ENCODE assay signal across 14 cellular contexts in the genomic region with DNA sequence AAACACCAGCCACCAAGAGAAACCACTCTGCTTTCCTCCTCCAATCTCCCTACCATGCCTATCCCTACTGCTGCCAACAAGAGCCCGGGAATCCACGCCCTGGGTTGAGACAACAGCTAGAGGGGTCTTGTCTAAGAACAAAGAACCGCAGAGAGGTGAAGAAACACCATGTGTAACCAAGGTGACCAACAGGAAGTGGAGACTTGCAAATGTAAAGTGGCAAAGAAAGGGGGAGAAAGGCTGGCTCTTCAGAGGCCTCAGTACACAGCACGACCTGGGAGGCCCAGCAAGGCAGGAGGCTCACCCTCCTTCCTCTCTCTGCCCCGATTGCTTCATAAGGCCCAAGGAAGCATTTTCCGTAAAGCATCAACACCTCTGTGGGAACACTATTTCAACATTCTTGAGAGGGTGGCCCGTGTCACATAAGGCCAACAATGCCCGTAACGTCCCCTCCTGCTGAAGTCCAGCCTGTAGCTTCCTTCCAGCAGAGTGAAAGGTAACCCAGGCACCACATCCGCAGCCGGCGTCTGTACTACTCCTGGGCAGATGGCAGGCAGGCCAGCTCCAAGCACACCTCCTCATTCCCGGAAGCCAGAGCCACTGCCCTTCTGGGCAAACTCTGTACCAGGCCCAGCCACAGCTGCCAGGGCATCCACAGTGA. TPM values are rescaled to one million over a fixed set of nuclear protein-coding genes. Genes with fewer than 3 reads are reported as not detected.
DNase-seq lines count a peak whose midpoint lies in the region; ATAC-seq and TF ChIP-seq lines count a peak whose summit lies in the region.
"Had no signal": no experiment of that assay in that cellular context is flagged by ENCODE, and none has a peak within 500 bp of the region (broad histone marks: within the 10 kb centered on the region; RNA-seq: fewer than 3 reads in every experiment).

No MANE protein-coding gene starts in this region.

- no peaks in the 10 kb centered on the region for H3K4me1 Mint-ChIP-seq in HFFc6 (ENCODE audit: low read depth)

- intact Hi-C loops in mammary epithelial cell (cut with micrococcal nuclease), result no loop called here

- no peak overlapping the region for H3K4me3 Mint-ChIP-seq in HFFc6
- H3K4me3 Mint-ChIP-seq: T-helper 2 cell treated with Interferon-gamma antibody and Interleukin-4, amounts not matched to agents 5 μg/mL and 100 μg/mL, for 36 hours had no signal

- H3K9me3 Mint-ChIP-seq in HFFc6, result no peaks in the 10 kb centered on the region
- H3K9me3 Mint-ChIP-seq: T-helper 2 cell treated with Interferon-gamma antibody and Interleukin-4, amounts not matched to agents 5 μg/mL and 100 μg/mL, for 36 hours had no signal

- H3K27ac ChIP-seq in mammary epithelial cell (ENCODE audit: insufficient read depth, low read depth, low read length), result peak overlapping the region; percentile 79
- H3K27ac ChIP-seq: esophagus muscularis mucosa, psoas muscle had no signal

- TF ChIP-seq CTCF in mammary epithelial cell (conservative IDR thresholded peaks at IDR 0.05 in 1 of 2, IDR thresholded peaks at IDR 0.05 in 1 of 2; ENCODE audit: extremely low read depth in 1 of 2, insufficient read depth in 1 of 2, low read depth in 1 of 2, low read length in 2 of 2) (no peak), HFFc6 (IDR thresholded peaks at IDR 0.05) (no peak)

- peak overlapping the region; percentile 65 for H3K4me2 ChIP-seq in mammary epithelial cell (ENCODE audit: insufficient read depth, low read depth, low read length)

- peak overlapping the region; percentile 85 for H2AFZ ChIP-seq in mammary epithelial cell (ENCODE audit: low read depth, low read length)

- no peak for ATAC-seq in HG02763 (IDR thresholded peaks at IDR 0.05; ENCODE audit: unreplicated experiment)

- no peak overlapping the region for H3K27ac Mint-ChIP-seq in HFFc6
- H3K27ac Mint-ChIP-seq: T-helper 2 cell treated with Interferon-gamma antibody and Interleukin-4, amounts not matched to agents 5 μg/mL and 100 μg/mL, for 36 hours had no signal

- in situ Hi-C loops in mammary epithelial cell (cut with MboI; ENCODE audit: low sequenced_read_pairs in 2 of 2), result no loop called here

- DNase-seq in NK-92 treated with Interleukin-12 subunit alpha and Interleukin-12 subunit beta, amount 100 ng/mL, for 24 hours (lab: John Stamatoyannopoulos, UW), result peak; percentile 75
- no peak for DNase-seq in NK-92 (lab: John Stamatoyannopoulos, UW; ENCODE audit: unreplicated experiment)
- DNase-seq in mammary epithelial cell, result peak; percentile 59
- peak; percentile 44 for DNase-seq in left kidney (ENCODE audit: low read depth, low spot score)
- peak; percentile 50 for DNase-seq in ureter (ENCODE audit: low spot score)
- no peak for DNase-seq in HFFc6
- DNase-seq in stimulated activated CD4-positive, alpha-beta T cell treated with anti-CD3 and anti-CD28 coated beads, Interleukin-1b, Interleukin-23, amount 100 ng/mL, for 48 hours, result no peak
- DNase-seq: DMS153, Karpas-422, NCI-H510A treated with DMSO at 0.1 percent for 48 hours, psoas muscle had no signal

- no TSS peak for BruUV-seq in mammary epithelial cell (replicated peaks; lab: Mats Ljungman, UMichigan)

- H3K9ac ChIP-seq in mammary epithelial cell (ENCODE audit: insufficient read depth, low read length), result peak overlapping the region; percentile 23

- H3K4me3 ChIP-seq in mammary epithelial cell (replicated peaks in 1 of 3; ENCODE audit: insufficient read depth in 1 of 3, low read depth in 2 of 3, low read length in 3 of 3), result no peak overlapping the region
- H3K4me3 ChIP-seq: esophagus muscularis mucosa, psoas muscle had no signal

- H3K36me3 ChIP-seq in mammary epithelial cell (ENCODE audit: insufficient read depth, low read length), result no peaks in the 10 kb centered on the region
- H3K36me3 ChIP-seq: esophagus muscularis mucosa had no signal

- H3K27me3 Mint-ChIP-seq in HFFc6 (ENCODE audit: insufficient read depth), result peaks cover 17% of the 10 kb centered on the region

- no peaks in the 10 kb centered on the region for H4K20me1 ChIP-seq in mammary epithelial cell (ENCODE audit: insufficient read depth, low read length)

- H3K4me1 ChIP-seq in mammary epithelial cell (ENCODE audit: insufficient read depth, low read length), result peaks cover 57% of the 10 kb centered on the region
- H3K4me1 ChIP-seq: psoas muscle had no signal

- CTCF ChIA-PET in mammary epithelial cell (lab: Charles Lee; ENCODE audit: low non-redundant PET), result no interaction called here

- no peaks in the 10 kb centered on the region for H3K36me3 Mint-ChIP-seq in HFFc6 (ENCODE audit: low read depth)

- dilution Hi-C loops in mammary epithelial cell (cut with HindIII; ENCODE audit: low sequenced_read_pairs), result loop anchor here (5.0 kb wide), 1 partner anchor 33 kb away; no protein-coding TSS in a partner anchor

- WGBS in mammary epithelial cell (ENCODE audit: low coverage, missing lambda C conversion rate), result 2% methylated on average over 7 of the region's 13 CpGs

- peaks cover 72% of the 10 kb centered on the region for H3K79me2 ChIP-seq in mammary epithelial cell (ENCODE audit: insufficient read depth, low read length)

- H3K27me3 ChIP-seq in mammary epithelial cell (ENCODE audit: insufficient read depth, low read length), result no peaks in the 10 kb centered on the region
- H3K27me3 ChIP-seq: esophagus muscularis mucosa had no signal

- no peaks in the 10 kb centered on the region for H3K9me3 ChIP-seq in mammary epithelial cell (replicated peaks; ENCODE audit: insufficient read depth, low read length)
- H3K9me3 ChIP-seq: esophagus muscularis mucosa, psoas muscle had no signal

RNA-seq across cellular contexts. Expression of gene CCNJL, which starts 18.3 kb away (rescaled TPM):
- total RNA-seq in mammary epithelial cell, result 10 to 100 TPM; 13.7 to 17.0 TPM
- polyA plus RNA-seq in mammary epithelial cell, result 16.1 TPM
- 10.4 TPM for polyA minus RNA-seq in mammary epithelial cell
- 12.4 TPM for total RNA-seq in ureter
- total RNA-seq in HFFc6 (2021; fragmentation: NEBNext Ultra II Directional; extraction: Animal tissue kit (Norgen Biotek cat#: 25700)), result not detected

Comparison
In these comparisons a context has a peak if more than half of its experiments do, and no peak if none do; other contexts are left out.
1. DNase-seq: peak in NK-92 treated with Interleukin-12 subunit alpha and Interleukin-12 subunit beta, amount 100 ng/mL, for 24 hours (single experiment), mammary epithelial cell (single experiment), left kidney (single experiment) and ureter (single experiment); none in NK-92 (single experiment), HFFc6 (single experiment) and stimulated activated CD4-positive, alpha-beta T cell treated with anti-CD3 and anti-CD28 coated beads, Interleukin-1b, Interleukin-23, amount 100 ng/mL, for 48 hours (single experiment).
2. RNA of gene CCNJL, which starts 18.3 kb away (total RNA-seq): 13.7 to 17.0 TPM in mammary epithelial cell and 12.4 TPM in ureter (single experiment); not detected in HFFc6; every median in the first group is over 10 times any median in the second.